1 cellular context compared by ENCODE assay signal in genomic region chr11:67482275-67482735, GRCh38.
TF ChIP-seq lines count a peak whose summit lies in the region.

No MANE protein-coding gene starts in this region.

TF ChIP-seq in GM12878, 131 proteins besides CTCF, POLR2A, EP300 and RAD21:
- TF ChIP-seq EED (IDR thresholded peaks at IDR 0.05; ENCODE audit: low read depth) (peak; percentile 50; the same call in 1 of the 2 replicates), SPI1 (IDR thresholded peaks at IDR 0.05; ENCODE audit: borderline replicate concordance, insufficient read depth, low read depth, low read length) (peak; percentile 71; the same call in 1 of the 2 replicates), DPF2 (IDR thresholded peaks at IDR 0.05) (0 out of 2 replicates have a peak, but pooled peaks have one; percentile 38), NFIC (IDR thresholded peaks at IDR 0.05; ENCODE audit: low read depth, low read length) (no peak), KDM1A (IDR thresholded peaks at IDR 0.05; ENCODE audit: borderline replicate concordance) (no peak), MTA2 (IDR thresholded peaks at IDR 0.05; ENCODE audit: low read depth) (peak; percentile 53), SKIL (IDR thresholded peaks at IDR 0.05; ENCODE audit: low read depth, poor library complexity, severe bottlenecking) (peak; percentile 39), NR2F1 (conservative IDR thresholded peaks at IDR 0.05) (peak; percentile 28; the same call in 1 of the 2 replicates), NFXL1 (IDR thresholded peaks at IDR 0.05; ENCODE audit: borderline replicate concordance) (no peak), IKZF2 (IDR thresholded peaks at IDR 0.05) (peak; percentile 59 to 83), E4F1 (IDR thresholded peaks at IDR 0.05; ENCODE audit: borderline replicate concordance, partially characterized antibody) (no peak), JUNB (IDR thresholded peaks at IDR 0.05) (peak; percentile 55), KLF5 (IDR thresholded peaks at IDR 0.05; ENCODE audit: partially characterized antibody) (no peak), MXI1 (IDR thresholded peaks at IDR 0.05; ENCODE audit: low read depth, low read length) (no peak), ZNF217 (IDR thresholded peaks at IDR 0.05) (0 out of 2 replicates have a peak, but pooled peaks have one; percentile 56), CREM (IDR thresholded peaks at IDR 0.05; ENCODE audit: low read depth) (no peak), IKZF1 (conservative IDR thresholded peaks at IDR 0.05) (peak; percentile 21), GATAD2B (conservative IDR thresholded peaks at IDR 0.05; ENCODE audit: low read depth) (no peak)
- TF ChIP-seq, protein P1, sequence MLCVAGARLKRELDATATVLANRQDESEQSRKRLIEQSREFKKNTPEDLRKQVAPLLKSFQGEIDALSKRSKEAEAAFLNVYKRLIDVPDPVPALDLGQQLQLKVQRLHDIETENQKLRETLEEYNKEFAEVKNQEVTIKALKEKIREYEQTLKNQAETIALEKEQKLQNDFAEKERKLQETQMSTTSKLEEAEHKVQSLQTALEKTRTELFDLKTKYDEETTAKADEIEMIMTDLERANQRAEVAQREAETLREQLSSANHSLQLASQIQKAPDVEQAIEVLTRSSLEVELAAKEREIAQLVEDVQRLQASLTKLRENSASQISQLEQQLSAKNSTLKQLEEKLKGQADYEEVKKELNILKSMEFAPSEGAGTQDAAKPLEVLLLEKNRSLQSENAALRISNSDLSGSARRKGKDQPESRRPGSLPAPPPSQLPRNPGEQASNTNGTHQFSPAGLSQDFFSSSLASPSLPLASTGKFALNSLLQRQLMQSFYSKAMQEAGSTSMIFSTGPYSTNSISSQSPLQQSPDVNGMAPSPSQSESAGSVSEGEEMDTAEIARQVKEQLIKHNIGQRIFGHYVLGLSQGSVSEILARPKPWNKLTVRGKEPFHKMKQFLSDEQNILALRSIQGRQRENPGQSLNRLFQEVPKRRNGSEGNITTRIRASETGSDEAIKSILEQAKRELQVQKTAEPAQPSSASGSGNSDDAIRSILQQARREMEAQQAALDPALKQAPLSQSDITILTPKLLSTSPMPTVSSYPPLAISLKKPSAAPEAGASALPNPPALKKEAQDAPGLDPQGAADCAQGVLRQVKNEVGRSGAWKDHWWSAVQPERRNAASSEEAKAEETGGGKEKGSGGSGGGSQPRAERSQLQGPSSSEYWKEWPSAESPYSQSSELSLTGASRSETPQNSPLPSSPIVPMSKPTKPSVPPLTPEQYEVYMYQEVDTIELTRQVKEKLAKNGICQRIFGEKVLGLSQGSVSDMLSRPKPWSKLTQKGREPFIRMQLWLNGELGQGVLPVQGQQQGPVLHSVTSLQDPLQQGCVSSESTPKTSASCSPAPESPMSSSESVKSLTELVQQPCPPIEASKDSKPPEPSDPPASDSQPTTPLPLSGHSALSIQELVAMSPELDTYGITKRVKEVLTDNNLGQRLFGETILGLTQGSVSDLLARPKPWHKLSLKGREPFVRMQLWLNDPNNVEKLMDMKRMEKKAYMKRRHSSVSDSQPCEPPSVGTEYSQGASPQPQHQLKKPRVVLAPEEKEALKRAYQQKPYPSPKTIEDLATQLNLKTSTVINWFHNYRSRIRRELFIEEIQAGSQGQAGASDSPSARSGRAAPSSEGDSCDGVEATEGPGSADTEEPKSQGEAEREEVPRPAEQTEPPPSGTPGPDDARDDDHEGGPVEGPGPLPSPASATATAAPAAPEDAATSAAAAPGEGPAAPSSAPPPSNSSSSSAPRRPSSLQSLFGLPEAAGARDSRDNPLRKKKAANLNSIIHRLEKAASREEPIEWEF (IDR thresholded peaks at IDR 0.05; ENCODE audit: insufficient replicate concordance, low read depth, low read length) = peak; percentile 24
- TF ChIP-seq, protein P2, sequence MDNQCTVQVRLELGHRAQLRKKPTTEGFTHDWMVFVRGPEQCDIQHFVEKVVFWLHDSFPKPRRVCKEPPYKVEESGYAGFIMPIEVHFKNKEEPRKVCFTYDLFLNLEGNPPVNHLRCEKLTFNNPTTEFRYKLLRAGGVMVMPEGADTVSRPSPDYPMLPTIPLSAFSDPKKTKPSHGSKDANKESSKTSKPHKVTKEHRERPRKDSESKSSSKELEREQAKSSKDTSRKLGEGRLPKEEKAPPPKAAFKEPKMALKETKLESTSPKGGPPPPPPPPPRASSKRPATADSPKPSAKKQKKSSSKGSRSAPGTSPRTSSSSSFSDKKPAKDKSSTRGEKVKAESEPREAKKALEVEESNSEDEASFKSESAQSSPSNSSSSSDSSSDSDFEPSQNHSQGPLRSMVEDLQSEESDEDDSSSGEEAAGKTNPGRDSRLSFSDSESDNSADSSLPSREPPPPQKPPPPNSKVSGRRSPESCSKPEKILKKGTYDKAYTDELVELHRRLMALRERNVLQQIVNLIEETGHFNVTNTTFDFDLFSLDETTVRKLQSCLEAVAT (IDR thresholded peaks at IDR 0.05) = 0 out of 2 replicates have a peak, but pooled peaks have one; percentile 24
